In genomic region chr4:2059034-2059725, GRCh38 we compare ENCODE assay signal across 1 cellular context.
TF ChIP-seq lines count a peak whose summit lies in the region.

TSS of gene NAT8L (plus strand) at chr4:2059327. CDS start at chr4:2059512, 185 bp downstream.

TF ChIP-seq in HepG2, 621 proteins besides CTCF, POLR2A, EP300 and RAD21 (continued from another document):
- TF ChIP-seq ZNF687 (CRISPR knock-in tag; IDR thresholded peaks at IDR 0.05) (peak; percentile 5; the same call in 1 of the 2 replicates), KDM2A (CRISPR knock-in tag; IDR thresholded peaks at IDR 0.05; ENCODE audit: borderline replicate concordance, low read depth) (no peak), TFAP4 (IDR thresholded peaks at IDR 0.05; ENCODE audit: borderline replicate concordance, low read depth) (0 out of 2 replicates have a peak, but pooled peaks have one; percentile 15), PHF5A (CRISPR knock-in tag; IDR thresholded peaks at IDR 0.05; ENCODE audit: low read depth, unreplicated experiment) (no peak), SAP130 (CRISPR knock-in tag; IDR thresholded peaks at IDR 0.05; ENCODE audit: low read depth) (peak; percentile 25; the same call in 1 of the 2 replicates), CBX1 (IDR thresholded peaks at IDR 0.05; ENCODE audit: low read depth) (no peak), ZNF672 (CRISPR knock-in tag; IDR thresholded peaks at IDR 0.05) (no peak), SOX13 (IDR thresholded peaks at IDR 0.05) (no peak), SOX13 (CRISPR knock-in tag; conservative IDR thresholded peaks at IDR 0.05 in 1 of 2, IDR thresholded peaks at IDR 0.05 in 1 of 2) (no peak), ZNF496 (CRISPR knock-in tag; IDR thresholded peaks at IDR 0.05; ENCODE audit: insufficient replicate concordance) (no peak), ZSCAN5A (CRISPR knock-in tag; IDR thresholded peaks at IDR 0.05; ENCODE audit: borderline replicate concordance) (no peak), MXI1 (IDR thresholded peaks at IDR 0.05; ENCODE audit: borderline replicate concordance, low read depth, low read length) (no peak), ZNF660 (CRISPR knock-in tag; IDR thresholded peaks at IDR 0.05; ENCODE audit: borderline replicate concordance, low read depth) (no peak), TAF1 (CRISPR knock-in tag; IDR thresholded peaks at IDR 0.05) (peak; percentile 12; the same call in 1 of the 2 replicates), ZNF446 (CRISPR knock-in tag; IDR thresholded peaks at IDR 0.05) (no peak), MYC (CRISPR knock-in tag; IDR thresholded peaks at IDR 0.05; ENCODE audit: borderline replicate concordance) (peak; percentile 30; the same call in 1 of the 2 replicates), ZFP41 (CRISPR knock-in tag; IDR thresholded peaks at IDR 0.05; ENCODE audit: borderline replicate concordance) (no peak), STAG1 (CRISPR knock-in tag; IDR thresholded peaks at IDR 0.05) (no peak), SP140L (CRISPR knock-in tag; IDR thresholded peaks at IDR 0.05; ENCODE audit: borderline replicate concordance) (no peak), ZNF343 (CRISPR knock-in tag; IDR thresholded peaks at IDR 0.05) (no peak), ZNF432 (CRISPR knock-in tag; IDR thresholded peaks at IDR 0.05; ENCODE audit: borderline replicate concordance) (no peak), ZFYVE20 (CRISPR knock-in tag; IDR thresholded peaks at IDR 0.05; ENCODE audit: borderline replicate concordance, low read depth) (no peak), ATF5 (CRISPR knock-in tag; IDR thresholded peaks at IDR 0.05; ENCODE audit: low read depth) (no peak), ZFY (CRISPR knock-in tag; IDR thresholded peaks at IDR 0.05) (peak; percentile 24; the same call in 1 of the 2 replicates), ZIK1 (CRISPR knock-in tag; IDR thresholded peaks at IDR 0.05; ENCODE audit: borderline replicate concordance, low read depth) (no peak), ATM (IDR thresholded peaks at IDR 0.05; ENCODE audit: borderline replicate concordance) (no peak), RFX1 (IDR thresholded peaks at IDR 0.05) (no peak), PRPF4 (IDR thresholded peaks at IDR 0.05; ENCODE audit: low read depth, low read length, poor library complexity, severe bottlenecking) (no peak), PATZ1 (CRISPR knock-in tag; IDR thresholded peaks at IDR 0.05) (peak; percentile 69; the same call in 1 of the 2 replicates), ZNF709 (CRISPR knock-in tag; IDR thresholded peaks at IDR 0.05) (no peak), ESRRA (CRISPR knock-in tag; IDR thresholded peaks at IDR 0.05; ENCODE audit: low read depth) (no peak), ZBTB37 (CRISPR knock-in tag; IDR thresholded peaks at IDR 0.05) (no peak), SYNCRIP (IDR thresholded peaks at IDR 0.05; ENCODE audit: insufficient read depth, low read depth, low read length) (no peak)
TF ChIP-seq in HepG2: peak in this region for 9.
